In genomic region chr9:127955294-127956015, GRCh38 we compare ENCODE assay signal across 1 cellular context.
A peak's percentile ranks its signal among the peaks of the same experiment; 100 is the strongest.
TF ChIP-seq lines count a peak whose summit lies in the region.

No MANE protein-coding gene starts in this region.

TF ChIP-seq in endothelial cell of umbilical vein, 7 proteins besides CTCF, POLR2A, EP300 and RAD21:
- TF ChIP-seq POLR2AphosphoS5 (IDR thresholded peaks at IDR 0.05; ENCODE audit: insufficient read depth, low read depth, low read length) (no peak), EZH2 (IDR thresholded peaks at IDR 0.05; ENCODE audit: borderline replicate concordance, low read depth, low read length, severe bottlenecking) (no peak), JUN (IDR thresholded peaks at IDR 0.05; ENCODE audit: borderline replicate concordance, insufficient read depth, insufficient read length, low read depth) (peak; percentile 21)
TF ChIP-seq in endothelial cell of umbilical vein: peak in this region for 1.
